ENCODE assay signal across 1 cellular context in genomic region chr1:211578640-211579433, GRCh38.
TF ChIP-seq lines count a peak whose summit lies in the region.

SLC30A1 (minus strand) TSS chr1:211579161; CDS start chr1:211578612, 549 bp downstream.

TF ChIP-seq in GM23338, 12 proteins besides CTCF, POLR2A, EP300 and RAD21 (continued from another document):
- TF ChIP-seq ZNF462 (CRISPR knock-in tag; IDR thresholded peaks at IDR 0.05) (no peak), JUNB (IDR thresholded peaks at IDR 0.05; ENCODE audit: unreplicated experiment) (no peak), ZNF114 (CRISPR knock-in tag; IDR thresholded peaks at IDR 0.05) (no peak), REST (IDR thresholded peaks at IDR 0.05; ENCODE audit: unreplicated experiment) (peak; percentile 30), POLR2AphosphoS5 (IDR thresholded peaks at IDR 0.05; ENCODE audit: low read depth) (peak; percentile 79), STAT1 (IDR thresholded peaks at IDR 0.05; ENCODE audit: unreplicated experiment) (no peak), CREB1 (CRISPR knock-in tag; IDR thresholded peaks at IDR 0.05; ENCODE audit: low read depth) (peak; percentile 83), NANOG (IDR thresholded peaks at IDR 0.05; ENCODE audit: borderline replicate concordance) (no peak), EZH2phosphoT487 (IDR thresholded peaks at IDR 0.05; ENCODE audit: unreplicated experiment) (no peak), EZH2 (IDR thresholded peaks at IDR 0.05; ENCODE audit: low read depth, unreplicated experiment) (no peak)
TF ChIP-seq in GM23338: peak in this region for 3.
